Comparison of ENCODE assay signal across 9 cellular contexts in genomic region chr11:55669376-55669775, GRCh38. TPM values are rescaled to one million over a fixed set of nuclear protein-coding genes. Genes with fewer than 3 reads are reported as not detected.
"Had no signal": no experiment of that assay in that cellular context is flagged by ENCODE, and none has a peak within 500 bp of the region (broad histone marks: within the 10 kb centered on the region; RNA-seq: fewer than 3 reads in every experiment).

No MANE protein-coding gene starts in this region.

- FAIRE-seq: H1, H54, HTR-8/SVneo had no signal

- H3K4me3 Mint-ChIP-seq: GM23338, H9, IgD-negative memory B cell had no signal

- H2AFZ ChIP-seq: GM23338 had no signal

- H3K27ac Mint-ChIP-seq: GM23338, H9, IgD-negative memory B cell had no signal

- H3K36me3 Mint-ChIP-seq: IgD-negative memory B cell had no signal

- DNase-seq: H9, HCEC 1CT, KG1 had no signal

- H3K9me3 Mint-ChIP-seq: IgD-negative memory B cell had no signal

- H3K27me3 Mint-ChIP-seq: IgD-negative memory B cell had no signal

- H3K4me1 Mint-ChIP-seq: GM23338, H9, IgD-negative memory B cell had no signal

- H3K4me2 ChIP-seq: GM23338 had no signal

- ATAC-seq: GM23338 had no signal

- H3K4me3 ChIP-seq: GM23338 had no signal

RNA-seq across cellular contexts. Expression of gene OR4C6, which starts 7.4 kb away (rescaled TPM):
- total RNA-seq: GM23338, H1, H9, HT-29 had no signal
- polyA plus RNA-seq: GM23338, H1 had no signal

RNA-seq across cellular contexts. Expression of gene OR4S2, which starts 21.2 kb away (rescaled TPM):
- total RNA-seq: GM23338, H1, H9, HT-29 had no signal
- polyA plus RNA-seq: GM23338, H1, IgD-negative memory B cell had no signal

RNA-seq across cellular contexts. Expression of gene OR4P4, which starts 34.5 kb away (rescaled TPM):
- total RNA-seq: GM23338, H1, H9, HT-29 had no signal
- polyA plus RNA-seq: GM23338, H1, IgD-negative memory B cell had no signal
